In genomic region chr5:31963358-31963757, GRCh38 we compare ENCODE assay signal across 17 cellular contexts.
DNase-seq lines count a peak whose midpoint lies in the region; ATAC-seq and TF ChIP-seq lines count a peak whose summit lies in the region.
"Had no signal": no experiment of that assay in that cellular context is flagged by ENCODE, and none has a peak within 500 bp of the region (broad histone marks: within the 10 kb centered on the region; RNA-seq: fewer than 3 reads in every experiment).

No MANE protein-coding gene starts in this region.

- CTCF ChIA-PET in MCF 10A (lab: Yijun Ruan, JAX): no interaction called here

- H3K27me3 ChIP-seq in breast epithelium (no peaks in the 10 kb centered on the region), heart right ventricle (no peaks in the 10 kb centered on the region), uterus (no peaks in the 10 kb centered on the region)

- WGBS in heart right ventricle, 2 donors: 24 to 29% methylated on average over 10 of the region's 10 CpGs

- H3K27ac Mint-ChIP-seq in MCF 10A (ENCODE audit: low read depth, unreplicated experiment): no peak overlapping the region
- H3K27ac Mint-ChIP-seq: activated CD4-positive, alpha-beta T cell treated with anti-CD3 and anti-CD28 coated beads, Interleukin-2, amount 10 ng/mL, durations not matched to agents 7 days and 5 days had no signal

- intact Hi-C loops in breast epithelium (cut with DNase I; ENCODE audit: low total_unique reads) (no loop called here), MCF 10A (cut with micrococcal nuclease) (no loop called here), heart right ventricle (cut with DNase I) (no loop called here), uterus (cut with DNase I; ENCODE audit: low total_unique reads) (no loop called here)

- peak overlapping the region; percentile 75 to 87 for H3K27ac ChIP-seq in breast epithelium
- H3K27ac ChIP-seq in heart right ventricle: peak overlapping the region; percentile 2 to 81 (median 70)
- H3K27ac ChIP-seq in uterus: peak overlapping the region; percentile 82 to 93
- H3K27ac ChIP-seq: 22Rv1, RWPE1 had no signal

- H3K4me3 ChIP-seq in breast epithelium (peak overlapping the region in 1 of 3 donors; percentile 15), heart right ventricle (no peak overlapping the region), uterus (no peak overlapping the region)

- H3K4me1 Mint-ChIP-seq in MCF 10A (ENCODE audit: insufficient read depth, unreplicated experiment): peaks cover 7% of the 10 kb centered on the region
- H3K4me1 Mint-ChIP-seq: activated CD4-positive, alpha-beta T cell treated with anti-CD3 and anti-CD28 coated beads, Interleukin-2, amount 10 ng/mL, durations not matched to agents 7 days and 5 days; CD4-positive, alpha-beta memory T cell had no signal

- H3K9me3 ChIP-seq in breast epithelium: no peaks in the 10 kb centered on the region
- no peaks in the 10 kb centered on the region for H3K9me3 ChIP-seq in heart right ventricle
- no peaks in the 10 kb centered on the region for H3K9me3 ChIP-seq in uterus

- BruUV-seq in MCF 10A (replicated peaks; lab: Mats Ljungman, UMichigan): no TSS peak

- ATAC-seq in heart right ventricle (peak; percentile 13 to 50 (median 34)), omental fat pad (ENCODE audit: low FRiP score) (peak; percentile 92), GM21360 (IDR thresholded peaks at IDR 0.05; ENCODE audit: unreplicated experiment) (no peak)
- ATAC-seq: activated T-cell treated with anti-CD3 and anti-CD28 coated beads, Interleukin-2, amount 50 U/mL, for 4 hours had no signal

- no peak for TF ChIP-seq CTCF in breast epithelium (IDR thresholded peaks at IDR 0.05)
- no peak for TF ChIP-seq CTCF in MCF 10A (IDR thresholded peaks at IDR 0.05; ENCODE audit: unreplicated experiment)
- no peak for TF ChIP-seq CTCF in heart right ventricle (IDR thresholded peaks at IDR 0.05)
- TF ChIP-seq CTCF in omental fat pad (IDR thresholded peaks at IDR 0.05): no peak
- no peak for TF ChIP-seq CTCF in uterus (IDR thresholded peaks at IDR 0.05)

- H3K9me3 Mint-ChIP-seq in MCF 10A (ENCODE audit: unreplicated experiment): no peaks in the 10 kb centered on the region
- H3K9me3 Mint-ChIP-seq: activated CD4-positive, alpha-beta T cell treated with anti-CD3 and anti-CD28 coated beads, Interleukin-2, amount 10 ng/mL, durations not matched to agents 7 days and 5 days; activated T-cell treated with anti-CD3 and anti-CD28 coated beads, Interleukin-2, amount 50 U/mL, for 4 hours; CD4-positive, alpha-beta memory T cell had no signal

- no peaks in the 10 kb centered on the region for H3K36me3 ChIP-seq in breast epithelium
- H3K36me3 ChIP-seq in heart right ventricle: no peaks in the 10 kb centered on the region
- no peaks in the 10 kb centered on the region for H3K36me3 ChIP-seq in uterus

- H3K4me1 ChIP-seq in breast epithelium (no peaks in the 10 kb centered on the region), heart right ventricle (peaks cover 21 to 58% (median 32%) of the 10 kb centered on the region in 9 donors), uterus (peaks cover 5 to 22% of the 10 kb centered on the region in 2 donors)

- TF ChIP-seq POLR2A in breast epithelium (IDR thresholded peaks at IDR 0.05): no peak
- no peak for TF ChIP-seq POLR2A in uterus (IDR thresholded peaks at IDR 0.05)

- no peak overlapping the region for H3K4me3 Mint-ChIP-seq in MCF 10A (ENCODE audit: unreplicated experiment)
- H3K4me3 Mint-ChIP-seq: activated CD4-positive, alpha-beta T cell treated with anti-CD3 and anti-CD28 coated beads, Interleukin-2, amount 10 ng/mL, durations not matched to agents 7 days and 5 days; activated T-cell treated with anti-CD3 and anti-CD28 coated beads, Interleukin-2, amount 50 U/mL, for 4 hours; CD4-positive, alpha-beta memory T cell had no signal

- DNase-seq in breast epithelium (ENCODE audit: low spot score in 2 of 2): no peak
- no peak for DNase-seq in MCF 10A (ENCODE audit: unreplicated experiment)
- peak; percentile 19 to 33 for DNase-seq in heart right ventricle
- DNase-seq in omental fat pad (ENCODE audit: low spot score): peak; percentile 38
- peak; percentile 87 to 88 for DNase-seq in uterus
- DNase-seq in NCI-H748 (lab: John Stamatoyannopoulos, UW; ENCODE audit: unreplicated experiment): no peak
- no peak for DNase-seq in NCI-H2107 (lab: John Stamatoyannopoulos, UW)
- DNase-seq: activated CD4-positive, alpha-beta T cell treated with anti-CD3 and anti-CD28 coated beads, Interleukin-2, amount 10 ng/mL, durations not matched to agents 7 days and 5 days; activated T-cell treated with anti-CD3 and anti-CD28 coated beads, Interleukin-2, amount 50 U/mL, for 4 hours; CD4-positive, alpha-beta memory T cell; erythroblast; mesendoderm; NCI-H2081 treated with DMSO at 0.1 percent for 48 hours; stimulated activated CD4-positive, alpha-beta T cell treated with anti-CD3 and anti-CD28 coated beads, Interleukin-15, amount 100 ng/mL, for 24 hours had no signal

- H3K27me3 Mint-ChIP-seq in MCF 10A (ENCODE audit: insufficient read depth, unreplicated experiment): no peaks in the 10 kb centered on the region
- H3K27me3 Mint-ChIP-seq: activated CD4-positive, alpha-beta T cell treated with anti-CD3 and anti-CD28 coated beads, Interleukin-2, amount 10 ng/mL, durations not matched to agents 7 days and 5 days had no signal

- peaks cover 15% of the 10 kb centered on the region for H3K36me3 Mint-ChIP-seq in MCF 10A (ENCODE audit: insufficient read depth, unreplicated experiment)
- H3K36me3 Mint-ChIP-seq: CD4-positive, alpha-beta memory T cell had no signal

- POLR2A ChIA-PET in MCF 10A (lab: Yijun Ruan, JAX): interaction anchor here (0.7 to 0.8 kb wide), 2 partner anchors 25 to 795 kb away, joined by 3 to 4 read pairs; no protein-coding TSS in a partner anchor

Comparison
In these comparisons a context has a peak if more than half of its experiments do, and no peak if none do; other contexts are left out.
1. DNase-seq: peak in heart right ventricle (2 of 2), omental fat pad (single experiment) and uterus (2 of 2); none in breast epithelium (0 of 2), MCF 10A (single experiment), NCI-H748 (single experiment) and NCI-H2107 (single experiment).
2. Peak in every context shown above with its lines, with median percentiles within 50 percentile points of each other: H3K27ac ChIP-seq.